ENCODE assay signal across 22 cellular contexts in the genomic region with DNA sequence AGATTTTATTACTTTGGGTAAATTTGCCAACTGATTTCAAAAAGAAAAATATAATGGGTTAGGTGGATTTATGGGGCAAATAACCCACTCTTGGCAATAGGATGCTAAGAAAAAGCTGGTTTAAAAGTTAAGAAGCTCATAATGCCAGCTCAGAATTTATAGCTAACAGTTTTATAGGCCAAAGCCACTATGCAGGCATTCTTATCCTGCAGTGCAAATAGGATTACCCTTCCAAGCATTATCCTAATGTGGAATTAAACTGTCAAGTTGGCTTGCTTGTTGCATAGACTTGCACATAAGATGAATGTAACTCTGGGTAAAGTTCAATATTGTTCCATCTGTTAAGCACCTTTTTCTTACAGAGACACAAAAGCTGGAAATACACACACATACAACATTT.
"Had no signal": no experiment of that assay in that cellular context is flagged by ENCODE, and none has a peak within 500 bp of the region (broad histone marks: within the 10 kb centered on the region; RNA-seq: fewer than 3 reads in every experiment).

No MANE protein-coding gene starts in this region.

- ATAC-seq: activated T-cell treated with anti-CD3 and anti-CD28 coated beads, Interleukin-2, amount 50 U/mL, for 4 hours; activated T-helper 17 cell treated with anti-CD3 and anti-CD28 coated beads, Interleukin-2, amount 50 U/mL, for 72 hours; foreskin keratinocyte; gastrocnemius medialis; heart right ventricle; WTC11 had no signal

- DNase-seq: activated CD4-positive, alpha-beta memory T cell treated with anti-CD3 and anti-CD28 coated beads, Interleukin-2, amount 10 ng/mL, durations not matched to agents 7 days and 5 days; activated CD4-positive, alpha-beta T cell treated with anti-CD3 and anti-CD28 coated beads for 1 hour; activated CD4-positive, alpha-beta T cell treated with anti-CD3 and anti-CD28 coated beads for 4 hours; activated CD4-positive, alpha-beta T cell treated with anti-CD3 and anti-CD28 coated beads, Interleukin-2, amount 10 ng/mL, durations not matched to agents 7 days and 5 days; activated CD4-positive, alpha-beta T cell treated with anti-CD3 and anti-CD28 coated beads, Interleukin-2, amount 50 U/mL, for 4 hours; activated effector memory CD4-positive, alpha-beta T cell treated with Interleukin-2 at 50 U/mL for 16 hours; activated gamma-delta T cell treated with Interleukin-2 at 50 U/mL for 16 hours; activated naive CD4-positive, alpha-beta T cell treated with anti-CD3 and anti-CD28 coated beads, Interleukin-2, amount 50 U/mL, for 16 hours; activated naive CD4-positive, alpha-beta T cell treated with Interleukin-2 at 50 U/mL for 16 hours; activated T-cell treated with anti-CD3 and anti-CD28 coated beads, Interleukin-2, amount 50 U/mL, for 4 hours; amniotic stem cell; anterior cingulate cortex; brain microvascular endothelial cell; dorsolateral prefrontal cortex; effector memory CD4-positive, alpha-beta T cell; endodermal cell; foreskin keratinocyte; gastrocnemius medialis; heart right ventricle; T-helper 2 cell had no signal
